ENCODE assay signal across 8 cellular contexts in genomic region chr18:63317556-63317946, GRCh38. TPM values are rescaled to one million over a fixed set of nuclear protein-coding genes. Genes with fewer than 3 reads are reported as not detected.
DNase-seq lines count a peak whose midpoint lies in the region; ATAC-seq, FAIRE-seq and TF ChIP-seq lines count a peak whose summit lies in the region.

No MANE protein-coding gene starts in this region.

- no peak for TF ChIP-seq CTCF in NB4 (IDR thresholded peaks at IDR 0.05; ENCODE audit: low read depth, low read length)
- TF ChIP-seq CTCF in H1 (IDR thresholded peaks at IDR 0.05; ENCODE audit: control extremely low read depth in 1 of 3, insufficient read depth in 1 of 3, low read depth in 1 of 3, low read length in 3 of 3): no peak
- no peak for TF ChIP-seq CTCF in parathyroid adenoma (IDR thresholded peaks at IDR 0.05)

- ATAC-seq in HG03095 (IDR thresholded peaks at IDR 0.05; ENCODE audit: unreplicated experiment): no peak

- H4K5ac ChIP-seq in H1 (ENCODE audit: insufficient read length, low read depth, low read length): no peak overlapping the region

- no peak overlapping the region for H3K56ac ChIP-seq in H1 (replicated peaks; ENCODE audit: insufficient read length, low read depth, low read length)

- H3K36me3 ChIP-seq in H1 (ENCODE audit: control insufficient read depth in 2 of 4, insufficient read depth in 4 of 4, low read length in 3 of 4) (no peaks in the 10 kb centered on the region), parathyroid adenoma (ENCODE audit: control insufficient read depth, insufficient read depth, low read length) (no peaks in the 10 kb centered on the region)

- H3K4me3 ChIP-seq in NB4 (ENCODE audit: low read depth, low read length) (peak overlapping the region; percentile 99), H1 (ENCODE audit: extremely low read depth in 1 of 4, insufficient read depth in 2 of 4, low read depth in 3 of 4, low read length in 4 of 4) (peak overlapping the region in 3 of 4 experiments; percentile 39 to 77 (median 44); a peak in 4 of 8 replicates), parathyroid adenoma (ENCODE audit: low read depth, low read length) (peak overlapping the region; percentile 93)

- no peak overlapping the region for H3K23ac ChIP-seq in H1 (ENCODE audit: insufficient read length)

- H2BK5ac ChIP-seq in H1 (ENCODE audit: low read depth, low read length): no peak overlapping the region

- no peak overlapping the region for H3K14ac ChIP-seq in H1 (ENCODE audit: insufficient read length)

- H3K79me1 ChIP-seq in H1 (ENCODE audit: low read depth, low read length): no peaks in the 10 kb centered on the region

- no peak overlapping the region for H3K18ac ChIP-seq in H1 (ENCODE audit: extremely low read depth, low read length)

- TF ChIP-seq EP300 in H1 (IDR thresholded peaks at IDR 0.05; ENCODE audit: borderline replicate concordance in 1 of 2, low read depth in 2 of 2, low read length in 2 of 2): no peak

- H4K20me1 ChIP-seq in H1 (replicated peaks in 1 of 2; ENCODE audit: control insufficient read depth in 1 of 2, insufficient read depth in 2 of 2, low read length in 2 of 2): peaks cover 0 to 3% of the 10 kb centered on the region in 2 experiments

- H3K27me3 ChIP-seq in H1 (replicated peaks in 1 of 4; ENCODE audit: control insufficient read depth in 3 of 4, extremely low read depth in 1 of 4, insufficient read depth in 3 of 4, low read length in 3 of 4) (peaks cover 0 to 37% (median 22%) of the 10 kb centered on the region in 4 experiments; a peak in 6 of 7 replicates), parathyroid adenoma (ENCODE audit: control insufficient read depth, insufficient read depth, low read length) (no peaks in the 10 kb centered on the region)

- H3K9ac ChIP-seq in H1 (replicated peaks in 1 of 4; ENCODE audit: extremely low read depth in 1 of 4, low read depth in 3 of 4, low read length in 3 of 4) (no peak overlapping the region), parathyroid adenoma (no peak overlapping the region)

- CTCF ChIA-PET in H1 (lab: Charles Lee; ENCODE audit: partially characterized antibody): interaction anchor here (0.9 to 3.5 kb wide), 30 partner anchors 9 to 305 kb away, joined by 3 to 46 read pairs (median 4); no protein-coding TSS in a partner anchor

- no peak for FAIRE-seq in H1 (lab: Jason Lieb, UNC)

- H3K23me2 ChIP-seq in H1 (ENCODE audit: low read depth, low read length): peaks cover 9% of the 10 kb centered on the region; the same call in 1 of the 2 replicates

- TF ChIP-seq POLR2A in NB4 (IDR thresholded peaks at IDR 0.05; ENCODE audit: extremely low read depth, insufficient read length) (no peak), H1 (IDR thresholded peaks at IDR 0.05; ENCODE audit: control extremely low read depth in 1 of 2, low read depth in 2 of 2, low read length in 2 of 2) (no peak)

- no peak overlapping the region for H4K91ac ChIP-seq in H1 (replicated peaks; ENCODE audit: insufficient read length, low read length)

- TF ChIP-seq RAD21 in H1 (IDR thresholded peaks at IDR 0.05 in 1 of 2, conservative IDR thresholded peaks at IDR 0.05 in 1 of 2; ENCODE audit: low read depth in 2 of 2, low read length in 2 of 2): no peak

- H3K4ac ChIP-seq in H1 (replicated peaks; ENCODE audit: insufficient read length, low read depth, low read length): no peak overlapping the region

- H3K9me3 ChIP-seq in H1 (ENCODE audit: insufficient read depth in 2 of 2, low read depth in 1 of 2, low read length in 1 of 2): no peaks in the 10 kb centered on the region
- no peaks in the 10 kb centered on the region for H3K9me3 ChIP-seq in parathyroid adenoma (ENCODE audit: control insufficient read depth, low read length)

- H3K4me1 ChIP-seq in H1 (replicated peaks in 1 of 4; ENCODE audit: control insufficient read depth in 3 of 4, insufficient read depth in 4 of 4, low read length in 3 of 4): peaks cover 2 to 10% (median 6%) of the 10 kb centered on the region in 4 experiments; a peak in 4 of 7 replicates
- peaks cover 9% of the 10 kb centered on the region for H3K4me1 ChIP-seq in parathyroid adenoma

- H2BK15ac ChIP-seq in H1 (ENCODE audit: low read length): no peak overlapping the region

- H2BK12ac ChIP-seq in H1 (ENCODE audit: low read depth, low read length): no peak overlapping the region

- H3K27ac ChIP-seq in H1 (ENCODE audit: low read depth, low read length): no peak overlapping the region
- no peak overlapping the region for H3K27ac ChIP-seq in parathyroid adenoma

- POLR2A ChIA-PET in H1 (lab: Charles Lee; ENCODE audit: partially characterized antibody): no interaction called here

- 0 out of 2 replicates have a peak overlapping the region, but pooled peaks have one; percentile 0 for H2AFZ ChIP-seq in H1 (ENCODE audit: low read length)
- peak overlapping the region; percentile 62 for H2AFZ ChIP-seq in parathyroid adenoma

- no peaks in the 10 kb centered on the region; a peak in 1 of 4 replicates for H3K79me2 ChIP-seq in H1 (ENCODE audit: control insufficient read depth in 1 of 2, insufficient read depth in 2 of 2, low read length in 2 of 2)
- no peaks in the 10 kb centered on the region for H3K79me2 ChIP-seq in parathyroid adenoma

- 91% methylated on average over 10 of the region's 10 CpGs; no CpG with 5 or more reads in 1 of the 2 experiments for WGBS in H1 (ENCODE audit: extremely low coverage in 1 of 2, insufficient coverage in 1 of 2, insufficient read length in 1 of 2, insufficient replicate concordance in 2 of 2, low coverage in 1 of 2, low lambda C conversion rate in 2 of 2, missing lambda C conversion rate in 1 of 2), 2 experiments

- H4K8ac ChIP-seq in H1 (ENCODE audit: extremely low read depth, insufficient read depth, low read length): no peak overlapping the region; the same call in 1 of the 2 replicates

- no peak overlapping the region for H2AK5ac ChIP-seq in H1 (ENCODE audit: low read depth, low read length)

- H3K4me2 ChIP-seq in H1 (ENCODE audit: insufficient read depth in 1 of 2, low read depth in 2 of 2, low read length in 2 of 2) (peak overlapping the region; percentile 83 to 87), parathyroid adenoma (ENCODE audit: low read length) (peak overlapping the region; percentile 73)

- peak; percentile 46 for DNase-seq in DMS79 (lab: John Stamatoyannopoulos, UW)
- DNase-seq in NB4 (ENCODE audit: low read depth): peak; percentile 31
- no peak for DNase-seq in H1 (ENCODE audit: low read depth in 1 of 2, low spot score in 2 of 2)
- DNase-seq in hepatic stellate cell (ENCODE audit: low spot score): no peak
- no peak for DNase-seq in EL
- no peak for DNase-seq in effector CD4-positive, alpha-beta T cell

- no peak overlapping the region for H2BK20ac ChIP-seq in H1 (ENCODE audit: low read length)

- no peak overlapping the region for H2BK120ac ChIP-seq in H1 (replicated peaks; ENCODE audit: low read depth, low read length)

TF ChIP-seq in H1, 55 proteins besides CTCF, POLR2A, EP300 and RAD21 (continues in another document):
- TF ChIP-seq USF2 (IDR thresholded peaks at IDR 0.05; ENCODE audit: low read length): no peak
- no peak for TF ChIP-seq TAF7 (optimal IDR thresholded peaks at IDR 0.05; ENCODE audit: borderline replicate concordance, low read depth, low read length)
- TF ChIP-seq KDM1A (IDR thresholded peaks at IDR 0.05; ENCODE audit: borderline replicate concordance, low read length): no peak
- TF ChIP-seq JUND (IDR thresholded peaks at IDR 0.05; ENCODE audit: low read length): no peak
- TF ChIP-seq BCL11A (IDR thresholded peaks at IDR 0.05; ENCODE audit: low read depth in 2 of 2, low read length in 2 of 2): no peak
- no peak for TF ChIP-seq SP2 (IDR thresholded peaks at IDR 0.05; ENCODE audit: low read length)
- no peak for TF ChIP-seq TEAD4 (IDR thresholded peaks at IDR 0.05; ENCODE audit: low read depth, low read length)
- no peak for TF ChIP-seq SIX5 (IDR thresholded peaks at IDR 0.05; ENCODE audit: low read depth, low read length)
- TF ChIP-seq ZNF274 (IDR thresholded peaks at IDR 0.05; ENCODE audit: borderline replicate concordance, extremely low read depth, low read length): no peak
- no peak for TF ChIP-seq TCF12 (IDR thresholded peaks at IDR 0.05; ENCODE audit: low read depth, low read length)
- no peak for TF ChIP-seq MAX (IDR thresholded peaks at IDR 0.05)
- TF ChIP-seq ATF3 (IDR thresholded peaks at IDR 0.05; ENCODE audit: insufficient read depth, low read depth, low read length): no peak

RNA-seq across cellular contexts. Expression of gene BCL2, which starts 2.0 kb away (rescaled TPM):
- total RNA-seq in H1 (2021; fragmentation: NEBNext Ultra II Directional; extraction: Animal tissue kit (Norgen Biotek cat#: 25700)): 4.3 and 4.5 TPM in 2 replicates
- 0.59 and 0.75 TPM in 2 replicates for polyA plus RNA-seq in H1 (2011; rRNA removed)
- polyA plus RNA-seq in H1 (2011; cell fraction: cytosol; rRNA removed): 0.81 TPM
- polyA plus RNA-seq in H1 (2011; cell fraction: nucleus; rRNA removed): 1.2 TPM
- polyA plus RNA-seq in H1 (2012, experiment 1 of 2): 1.1 to 2.8 TPM (median 1.3 TPM) in 4 replicates
- polyA plus RNA-seq in H1 (2012, experiment 2 of 2): 0.35 TPM
- 1.1 TPM for polyA plus RNA-seq in H1 (2013, experiment 1 of 2)
- 1.0 TPM for polyA plus RNA-seq in H1 (2013, experiment 2 of 2)
- 2.0 and 2.7 TPM in 2 replicates for polyA minus RNA-seq in H1 (2011; rRNA and poly(A)+ RNA removed)
- 1.5 TPM for polyA minus RNA-seq in H1 (2011; cell fraction: cytosol; rRNA and poly(A)+ RNA removed)
- 5.0 TPM for polyA minus RNA-seq in H1 (2011; cell fraction: nucleus; rRNA and poly(A)+ RNA removed)

RNA-seq across cellular contexts. Expression of gene KDSR, which starts 49.5 kb away (rescaled TPM):
- total RNA-seq in H1 (2021; fragmentation: NEBNext Ultra II Directional; extraction: Animal tissue kit (Norgen Biotek cat#: 25700)): 43.5 and 50.5 TPM in 2 replicates
- 10.7 and 12.4 TPM in 2 replicates for polyA plus RNA-seq in H1 (2011; rRNA removed)
- polyA plus RNA-seq in H1 (2011; cell fraction: cytosol; rRNA removed): 18.5 TPM
- polyA plus RNA-seq in H1 (2011; cell fraction: nucleus; rRNA removed): 25.8 TPM
- polyA plus RNA-seq in H1 (2012, experiment 1 of 2): 24.3 to 28.3 TPM (median 25.5 TPM) in 4 replicates
- 13.3 TPM for polyA plus RNA-seq in H1 (2012, experiment 2 of 2)
- 25.2 TPM for polyA plus RNA-seq in H1 (2013, experiment 1 of 2)
- polyA plus RNA-seq in H1 (2013, experiment 2 of 2): 30.3 TPM
- 25.7 and 31.5 TPM in 2 replicates for polyA minus RNA-seq in H1 (2011; rRNA and poly(A)+ RNA removed)
- polyA minus RNA-seq in H1 (2011; cell fraction: cytosol; rRNA and poly(A)+ RNA removed): 24.7 TPM
- polyA minus RNA-seq in H1 (2011; cell fraction: nucleus; rRNA and poly(A)+ RNA removed): 38.8 TPM

Comparison
In these comparisons a context has a peak if more than half of its experiments do, and no peak if none do; other contexts are left out.
1. DNase-seq: peak in DMS79 (single experiment) and NB4 (single experiment); none in H1 (0 of 2), hepatic stellate cell (single experiment), EL (single experiment) and effector CD4-positive, alpha-beta T cell (single experiment).
2. H3K4me3 ChIP-seq: peak in every context shown above with its lines; median percentile 99 in NB4; 93 in parathyroid adenoma; 44 in H1.